8 cellular contexts compared by ENCODE assay signal in genomic region chr11:74948546-74948897, GRCh38. TPM values are rescaled to one million over a fixed set of nuclear protein-coding genes. Genes with fewer than 3 reads are reported as not detected.
DNase-seq lines count a peak whose midpoint lies in the region; ATAC-seq and TF ChIP-seq lines count a peak whose summit lies in the region.

No MANE protein-coding gene starts in this region.

- H3K9ac ChIP-seq in iPS-20b (ENCODE audit: low read depth, low read length) (peak overlapping the region; percentile 97; the same call in 1 of the 2 replicates), stomach smooth muscle (ENCODE audit: low read length in 2 of 2) (peak overlapping the region; percentile 95)

- H3K27ac ChIP-seq in iPS-20b (ENCODE audit: low read length) (no peak overlapping the region), stomach smooth muscle (ENCODE audit: low read length) (peak overlapping the region; percentile 76)

- H3K36me3 ChIP-seq in iPS-20b (ENCODE audit: insufficient read depth, low read depth, low read length) = peaks cover 17% of the 10 kb centered on the region
- peaks cover 0 to 4% of the 10 kb centered on the region in 2 donors for H3K36me3 ChIP-seq in stomach smooth muscle (ENCODE audit: control insufficient read depth in 2 of 2, insufficient read depth in 2 of 2, low read length in 2 of 2)

- peak; percentile 27 for DNase-seq in AG10803 (ENCODE audit: low read depth)
- DNase-seq in amniotic epithelial cell (ENCODE audit: low read depth) = peak; percentile 27
- no peak for DNase-seq in cerebellum (ENCODE audit: low spot score)
- no peak for DNase-seq in NCI-H2196 treated with DMSO at 0.1 percent for 48 hours (lab: John Stamatoyannopoulos, UW; ENCODE audit: unreplicated experiment)

- H3K4me1 ChIP-seq in iPS-20b (ENCODE audit: insufficient read depth, low read length) (peaks cover 3% of the 10 kb centered on the region; the same call in 1 of the 2 replicates), stomach smooth muscle (ENCODE audit: control insufficient read depth, insufficient read depth, low read length) (peaks cover 17% of the 10 kb centered on the region)

- no peak for TF ChIP-seq CTCF in AG10803 (conservative IDR thresholded peaks at IDR 0.05; ENCODE audit: low read length)

- no peaks in the 10 kb centered on the region for H3K27me3 ChIP-seq in iPS-20b (ENCODE audit: insufficient read depth, low read length)
- no peaks in the 10 kb centered on the region for H3K27me3 ChIP-seq in stomach smooth muscle (ENCODE audit: control insufficient read depth in 1 of 2, insufficient read depth in 2 of 2, low read length in 2 of 2)

- H3K4me3 ChIP-seq in AG10803 (ENCODE audit: low read length) = peak overlapping the region; percentile 98
- peak overlapping the region; percentile 98 for H3K4me3 ChIP-seq in iPS-20b (ENCODE audit: low read length)
- peak overlapping the region; percentile 97 to 100 for H3K4me3 ChIP-seq in stomach smooth muscle (ENCODE audit: low read length in 2 of 2)

- ATAC-seq in GM19035 (IDR thresholded peaks at IDR 0.05; ENCODE audit: unreplicated experiment) = peak; percentile 17
- peak; percentile 1 for ATAC-seq in HG03565 (IDR thresholded peaks at IDR 0.05; ENCODE audit: unreplicated experiment)

- H3K9me3 ChIP-seq in iPS-20b (ENCODE audit: insufficient read depth, low read depth, low read length) (no peaks in the 10 kb centered on the region), stomach smooth muscle (ENCODE audit: control insufficient read depth in 2 of 2, low read length in 2 of 2) (no peaks in the 10 kb centered on the region)

RNA-seq across cellular contexts. Expression of gene XRRA1, which starts 0.4 kb away (rescaled TPM):
- 26.6 TPM for total RNA-seq in cerebellum

RNA-seq across cellular contexts. Expression of gene SPCS2, which starts 0.5 kb away (rescaled TPM):
- total RNA-seq in cerebellum = 28.9 TPM

RNA-seq across cellular contexts. Expression of gene NEU3, which starts 40.2 kb away (rescaled TPM):
- total RNA-seq in cerebellum = 19.3 TPM

Comparison
In these comparisons a context has a peak if more than half of its experiments do, and no peak if none do; other contexts are left out.
1. DNase-seq: peak in AG10803 (single experiment) and amniotic epithelial cell (single experiment); none in cerebellum (single experiment) and NCI-H2196 treated with DMSO at 0.1 percent for 48 hours (single experiment).
2. Peak in every context shown above with its lines, with median percentiles within 50 percentile points of each other: H3K4me3 ChIP-seq.